In the genomic region with DNA sequence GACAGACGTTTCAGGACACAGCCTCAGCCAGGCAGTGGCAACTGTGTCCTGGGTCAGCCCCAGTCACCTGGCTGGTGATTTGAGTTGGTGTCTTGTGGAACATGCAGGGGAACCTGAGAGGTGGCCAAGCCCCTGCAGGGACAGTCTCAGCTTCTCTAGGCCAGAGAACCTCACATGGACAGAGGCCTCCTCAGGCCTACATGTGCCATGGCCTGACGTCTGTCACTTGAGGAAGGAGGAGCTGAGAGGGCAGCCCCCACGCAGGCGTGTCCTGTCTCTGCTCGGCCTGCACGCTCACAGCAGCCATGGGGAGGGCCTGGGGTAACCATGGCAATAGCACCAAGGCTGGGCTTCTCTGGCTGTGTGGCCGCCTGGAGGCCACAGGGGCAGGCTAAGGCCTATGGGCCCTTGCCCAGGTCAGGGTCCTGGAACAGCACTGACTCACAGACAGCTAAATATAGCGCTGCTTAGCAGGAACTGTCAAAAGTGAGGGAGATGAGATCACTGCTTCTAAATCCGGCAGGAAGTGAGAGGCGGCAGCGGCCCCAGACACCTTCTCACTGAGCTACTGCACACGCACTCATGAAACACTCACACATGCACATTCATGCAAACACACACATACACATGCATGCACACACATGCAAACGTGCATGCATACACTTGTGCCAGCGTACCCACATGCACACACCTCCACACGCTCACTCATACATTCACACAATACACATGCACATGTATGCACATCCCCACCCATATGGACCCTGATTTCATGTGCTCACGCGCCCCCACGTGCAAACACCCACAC, we compare ENCODE assay signal across 2 cellular contexts.
A peak's percentile ranks its signal among the peaks of the same experiment; 100 is the strongest.
TF ChIP-seq lines count a peak whose summit lies in the region.

No MANE protein-coding gene starts in this region.

TF ChIP-seq in HCT116, 20 proteins besides CTCF, POLR2A, EP300 and RAD21:
- TF ChIP-seq, protein P1, sequence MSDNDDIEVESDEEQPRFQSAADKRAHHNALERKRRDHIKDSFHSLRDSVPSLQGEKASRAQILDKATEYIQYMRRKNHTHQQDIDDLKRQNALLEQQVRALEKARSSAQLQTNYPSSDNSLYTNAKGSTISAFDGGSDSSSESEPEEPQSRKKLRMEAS (IDR thresholded peaks at IDR 0.05), result peak; percentile 5; the same call in 1 of the 2 replicates
- TF ChIP-seq, protein P2, sequence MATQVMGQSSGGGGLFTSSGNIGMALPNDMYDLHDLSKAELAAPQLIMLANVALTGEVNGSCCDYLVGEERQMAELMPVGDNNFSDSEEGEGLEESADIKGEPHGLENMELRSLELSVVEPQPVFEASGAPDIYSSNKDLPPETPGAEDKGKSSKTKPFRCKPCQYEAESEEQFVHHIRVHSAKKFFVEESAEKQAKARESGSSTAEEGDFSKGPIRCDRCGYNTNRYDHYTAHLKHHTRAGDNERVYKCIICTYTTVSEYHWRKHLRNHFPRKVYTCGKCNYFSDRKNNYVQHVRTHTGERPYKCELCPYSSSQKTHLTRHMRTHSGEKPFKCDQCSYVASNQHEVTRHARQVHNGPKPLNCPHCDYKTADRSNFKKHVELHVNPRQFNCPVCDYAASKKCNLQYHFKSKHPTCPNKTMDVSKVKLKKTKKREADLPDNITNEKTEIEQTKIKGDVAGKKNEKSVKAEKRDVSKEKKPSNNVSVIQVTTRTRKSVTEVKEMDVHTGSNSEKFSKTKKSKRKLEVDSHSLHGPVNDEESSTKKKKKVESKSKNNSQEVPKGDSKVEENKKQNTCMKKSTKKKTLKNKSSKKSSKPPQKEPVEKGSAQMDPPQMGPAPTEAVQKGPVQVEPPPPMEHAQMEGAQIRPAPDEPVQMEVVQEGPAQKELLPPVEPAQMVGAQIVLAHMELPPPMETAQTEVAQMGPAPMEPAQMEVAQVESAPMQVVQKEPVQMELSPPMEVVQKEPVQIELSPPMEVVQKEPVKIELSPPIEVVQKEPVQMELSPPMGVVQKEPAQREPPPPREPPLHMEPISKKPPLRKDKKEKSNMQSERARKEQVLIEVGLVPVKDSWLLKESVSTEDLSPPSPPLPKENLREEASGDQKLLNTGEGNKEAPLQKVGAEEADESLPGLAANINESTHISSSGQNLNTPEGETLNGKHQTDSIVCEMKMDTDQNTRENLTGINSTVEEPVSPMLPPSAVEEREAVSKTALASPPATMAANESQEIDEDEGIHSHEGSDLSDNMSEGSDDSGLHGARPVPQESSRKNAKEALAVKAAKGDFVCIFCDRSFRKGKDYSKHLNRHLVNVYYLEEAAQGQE (IDR thresholded peaks at IDR 0.05; ENCODE audit: low read depth), result no peak

TF ChIP-seq in WTC11, 78 proteins besides CTCF, POLR2A, EP300 and RAD21:
- TF ChIP-seq NR1H2 (CRISPR knock-in tag; IDR thresholded peaks at IDR 0.05) (no peak), ZNF219 (CRISPR knock-in tag; IDR thresholded peaks at IDR 0.05; ENCODE audit: borderline replicate concordance) (no peak), FOXK1 (CRISPR knock-in tag; IDR thresholded peaks at IDR 0.05) (no peak), ZNF317 (CRISPR knock-in tag; IDR thresholded peaks at IDR 0.05; ENCODE audit: borderline replicate concordance, low read depth) (no peak), GRHL2 (CRISPR knock-in tag; IDR thresholded peaks at IDR 0.05; ENCODE audit: insufficient replicate concordance, severe bottlenecking) (no peak)
- TF ChIP-seq, protein P3, sequence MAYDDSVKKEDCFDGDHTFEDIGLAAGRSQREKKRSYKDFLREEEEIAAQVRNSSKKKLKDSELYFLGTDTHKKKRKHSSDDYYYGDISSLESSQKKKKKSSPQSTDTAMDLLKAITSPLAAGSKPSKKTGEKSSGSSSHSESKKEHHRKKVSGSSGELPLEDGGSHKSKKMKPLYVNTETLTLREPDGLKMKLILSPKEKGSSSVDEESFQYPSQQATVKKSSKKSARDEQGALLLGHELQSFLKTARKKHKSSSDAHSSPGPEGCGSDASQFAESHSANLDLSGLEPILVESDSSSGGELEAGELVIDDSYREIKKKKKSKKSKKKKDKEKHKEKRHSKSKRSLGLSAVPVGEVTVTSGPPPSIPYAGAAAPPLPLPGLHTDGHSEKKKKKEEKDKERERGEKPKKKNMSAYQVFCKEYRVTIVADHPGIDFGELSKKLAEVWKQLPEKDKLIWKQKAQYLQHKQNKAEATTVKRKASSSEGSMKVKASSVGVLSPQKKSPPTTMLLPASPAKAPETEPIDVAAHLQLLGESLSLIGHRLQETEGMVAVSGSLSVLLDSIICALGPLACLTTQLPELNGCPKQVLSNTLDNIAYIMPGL (CRISPR knock-in tag; IDR thresholded peaks at IDR 0.05), result no peak
- TF ChIP-seq, protein P4, sequence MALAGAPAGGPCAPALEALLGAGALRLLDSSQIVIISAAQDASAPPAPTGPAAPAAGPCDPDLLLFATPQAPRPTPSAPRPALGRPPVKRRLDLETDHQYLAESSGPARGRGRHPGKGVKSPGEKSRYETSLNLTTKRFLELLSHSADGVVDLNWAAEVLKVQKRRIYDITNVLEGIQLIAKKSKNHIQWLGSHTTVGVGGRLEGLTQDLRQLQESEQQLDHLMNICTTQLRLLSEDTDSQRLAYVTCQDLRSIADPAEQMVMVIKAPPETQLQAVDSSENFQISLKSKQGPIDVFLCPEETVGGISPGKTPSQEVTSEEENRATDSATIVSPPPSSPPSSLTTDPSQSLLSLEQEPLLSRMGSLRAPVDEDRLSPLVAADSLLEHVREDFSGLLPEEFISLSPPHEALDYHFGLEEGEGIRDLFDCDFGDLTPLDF (CRISPR knock-in tag; IDR thresholded peaks at IDR 0.05), result no peak
- TF ChIP-seq, protein P5, sequence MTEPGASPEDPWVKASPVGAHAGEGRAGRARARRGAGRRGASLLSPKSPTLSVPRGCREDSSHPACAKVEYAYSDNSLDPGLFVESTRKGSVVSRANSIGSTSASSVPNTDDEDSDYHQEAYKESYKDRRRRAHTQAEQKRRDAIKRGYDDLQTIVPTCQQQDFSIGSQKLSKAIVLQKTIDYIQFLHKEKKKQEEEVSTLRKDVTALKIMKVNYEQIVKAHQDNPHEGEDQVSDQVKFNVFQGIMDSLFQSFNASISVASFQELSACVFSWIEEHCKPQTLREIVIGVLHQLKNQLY (CRISPR knock-in tag; IDR thresholded peaks at IDR 0.05), result no peak
